1 cellular context compared by ENCODE assay signal in the genomic region with DNA sequence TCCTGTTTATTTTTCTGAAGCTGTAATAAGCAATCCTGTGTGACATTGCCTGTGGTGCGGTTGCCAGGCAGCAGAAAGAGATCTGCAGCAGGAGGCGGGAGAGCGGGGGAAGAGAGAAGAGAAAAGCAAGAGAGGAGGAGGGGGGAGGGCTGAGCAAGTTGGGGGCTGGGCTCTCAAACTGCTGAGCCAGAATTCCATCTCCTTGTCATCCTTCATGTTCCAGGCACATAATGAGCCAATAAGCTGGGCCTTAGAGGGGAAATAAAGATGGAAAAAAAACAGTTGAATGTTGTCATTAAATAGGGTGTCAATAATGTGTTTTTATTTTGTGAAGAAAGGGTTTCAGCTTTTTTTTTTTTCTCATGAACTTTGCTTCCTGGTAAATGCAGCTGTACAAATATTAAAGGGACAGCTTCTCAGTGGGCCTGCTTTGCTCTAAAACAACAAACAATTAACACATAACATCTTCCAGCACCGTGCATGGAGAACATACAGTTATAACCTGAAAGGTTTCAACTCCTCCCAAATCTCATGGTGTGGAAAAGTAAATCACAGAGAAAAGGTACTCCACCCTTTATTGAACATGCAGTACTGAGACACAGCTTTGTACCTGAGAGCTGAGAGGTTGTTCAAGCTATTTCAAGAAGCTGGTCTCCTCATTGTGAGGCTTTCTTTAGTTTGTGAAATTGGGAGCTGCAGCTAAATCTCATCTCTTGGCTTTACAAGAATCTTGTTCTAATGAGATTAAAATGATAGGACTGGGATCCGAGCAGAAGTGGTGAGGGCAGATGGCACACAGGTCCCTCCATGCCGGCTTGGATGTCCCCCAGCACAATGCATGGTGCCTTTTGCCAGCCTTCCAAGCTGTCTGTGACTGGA.
TF ChIP-seq lines count a peak whose summit lies in the region.

No MANE protein-coding gene starts in this region.

TF ChIP-seq in HepG2, 621 proteins besides CTCF, POLR2A, EP300 and RAD21 (continued from another document):
- TF ChIP-seq, protein P1, sequence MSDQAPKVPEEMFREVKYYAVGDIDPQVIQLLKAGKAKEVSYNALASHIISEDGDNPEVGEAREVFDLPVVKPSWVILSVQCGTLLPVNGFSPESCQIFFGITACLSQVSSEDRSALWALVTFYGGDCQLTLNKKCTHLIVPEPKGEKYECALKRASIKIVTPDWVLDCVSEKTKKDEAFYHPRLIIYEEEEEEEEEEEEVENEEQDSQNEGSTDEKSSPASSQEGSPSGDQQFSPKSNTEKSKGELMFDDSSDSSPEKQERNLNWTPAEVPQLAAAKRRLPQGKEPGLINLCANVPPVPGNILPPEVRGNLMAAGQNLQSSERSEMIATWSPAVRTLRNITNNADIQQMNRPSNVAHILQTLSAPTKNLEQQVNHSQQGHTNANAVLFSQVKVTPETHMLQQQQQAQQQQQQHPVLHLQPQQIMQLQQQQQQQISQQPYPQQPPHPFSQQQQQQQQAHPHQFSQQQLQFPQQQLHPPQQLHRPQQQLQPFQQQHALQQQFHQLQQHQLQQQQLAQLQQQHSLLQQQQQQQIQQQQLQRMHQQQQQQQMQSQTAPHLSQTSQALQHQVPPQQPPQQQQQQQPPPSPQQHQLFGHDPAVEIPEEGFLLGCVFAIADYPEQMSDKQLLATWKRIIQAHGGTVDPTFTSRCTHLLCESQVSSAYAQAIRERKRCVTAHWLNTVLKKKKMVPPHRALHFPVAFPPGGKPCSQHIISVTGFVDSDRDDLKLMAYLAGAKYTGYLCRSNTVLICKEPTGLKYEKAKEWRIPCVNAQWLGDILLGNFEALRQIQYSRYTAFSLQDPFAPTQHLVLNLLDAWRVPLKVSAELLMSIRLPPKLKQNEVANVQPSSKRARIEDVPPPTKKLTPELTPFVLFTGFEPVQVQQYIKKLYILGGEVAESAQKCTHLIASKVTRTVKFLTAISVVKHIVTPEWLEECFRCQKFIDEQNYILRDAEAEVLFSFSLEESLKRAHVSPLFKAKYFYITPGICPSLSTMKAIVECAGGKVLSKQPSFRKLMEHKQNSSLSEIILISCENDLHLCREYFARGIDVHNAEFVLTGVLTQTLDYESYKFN (CRISPR knock-in tag; conservative IDR thresholded peaks at IDR 0.05), result peak; percentile 26; the same call in 1 of the 2 replicates
TF ChIP-seq in HepG2: peak in this region for 6.
